ENCODE assay signal across 8 cellular contexts in the genomic region with DNA sequence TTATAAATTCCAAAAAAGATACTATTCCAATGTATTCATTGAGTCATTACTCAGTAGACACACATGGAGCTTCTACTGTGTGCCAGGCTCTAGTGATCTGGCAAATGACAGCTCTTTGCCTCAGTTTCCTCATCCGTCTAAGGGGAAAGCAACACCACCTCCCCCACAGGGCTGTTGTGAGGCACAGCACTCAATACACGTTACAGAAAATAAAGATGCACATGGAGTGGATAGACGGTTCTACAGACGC. TPM values are rescaled to one million over a fixed set of nuclear protein-coding genes. Genes with fewer than 3 reads are reported as not detected.
DNase-seq lines count a peak whose midpoint lies in the region; ATAC-seq, FAIRE-seq and TF ChIP-seq lines count a peak whose summit lies in the region.
"Had no signal": no experiment of that assay in that cellular context is flagged by ENCODE, and none has a peak within 500 bp of the region (broad histone marks: within the 10 kb centered on the region; RNA-seq: fewer than 3 reads in every experiment).

No MANE protein-coding gene starts in this region.

- no peaks in the 10 kb centered on the region for H3K9me3 Mint-ChIP-seq in activated naive CD4-positive, alpha-beta T cell treated with anti-CD3 and anti-CD28 coated beads, Interleukin-2, amount 50 U/mL, for 72 hours
- H3K9me3 Mint-ChIP-seq: effector memory CD8-positive, alpha-beta T cell had no signal

- H3K36me3 Mint-ChIP-seq in activated naive CD4-positive, alpha-beta T cell treated with anti-CD3 and anti-CD28 coated beads, Interleukin-2, amount 50 U/mL, for 72 hours: peaks cover 6% of the 10 kb centered on the region in 2 donors

- H3K27ac ChIP-seq in HUES48 (ENCODE audit: low read depth, low read length) (peak overlapping the region; percentile 71), HepG2 (ENCODE audit: extremely low read length, insufficient read depth, low read length) (no peak overlapping the region), substantia nigra (ENCODE audit: low read depth, low read length, poor library complexity, severe bottlenecking) (peak overlapping the region; percentile 100)

- H3K9ac ChIP-seq in HUES48 (ENCODE audit: low read depth, low read length) (no peak overlapping the region), HepG2 (ENCODE audit: insufficient read depth, low read depth, low read length) (peak overlapping the region; percentile 49)

- no peak for TF ChIP-seq CTCF in HepG2 (CRISPR knock-in tag; IDR thresholded peaks at IDR 0.05)

- FAIRE-seq in HepG2 (lab: Jason Lieb, UNC): no peak

- no peak overlapping the region for H3K4me3 ChIP-seq in HUES48 (ENCODE audit: low read depth, low read length)
- peak overlapping the region in 1 of 3 experiments; percentile 55; a peak in 2 of 6 replicates for H3K4me3 ChIP-seq in HepG2 (replicated peaks in 1 of 3; ENCODE audit: insufficient read depth in 1 of 3, low read depth in 2 of 3, low read length in 3 of 3)

- intact Hi-C loops in HepG2 (cut with micrococcal nuclease; ENCODE audit: unreplicated experiment): no loop called here

- H3K36me3 ChIP-seq in HUES48 (ENCODE audit: control insufficient read depth, insufficient read depth, low read length) (no peaks in the 10 kb centered on the region), HepG2 (replicated peaks in 1 of 2; ENCODE audit: control insufficient read depth in 1 of 2, insufficient read depth in 2 of 2, low read length in 2 of 2) (no peaks in the 10 kb centered on the region)

- H4K20me1 ChIP-seq in HepG2 (ENCODE audit: insufficient read depth, low read length): no peaks in the 10 kb centered on the region

- H3K27me3 ChIP-seq in HUES48 (ENCODE audit: control insufficient read depth, insufficient read depth, low read length): no peaks in the 10 kb centered on the region
- no peaks in the 10 kb centered on the region for H3K27me3 ChIP-seq in HepG2 (ENCODE audit: control insufficient read depth in 1 of 2, insufficient read depth in 2 of 2, low read length in 2 of 2)

- TF ChIP-seq RAD21 in HepG2 (CRISPR knock-in tag; IDR thresholded peaks at IDR 0.05): no peak

- TF ChIP-seq POLR2A in HepG2 (IDR thresholded peaks at IDR 0.05; ENCODE audit: insufficient read depth in 1 of 2, low read depth in 2 of 2, low read length in 2 of 2): no peak

- POLR2A ChIA-PET in HepG2 (lab: Yijun Ruan, JAX): interaction anchor here (1.2 to 27.3 kb wide), 9 partner anchors 11 to 159 kb away, joined by 3 to 1590 read pairs (median 13); a partner anchor contains a TSS

- peak overlapping the region; percentile 86 for H3K4me2 ChIP-seq in HepG2 (ENCODE audit: low read depth, low read length)

- no peak overlapping the region for H2AFZ ChIP-seq in HepG2 (ENCODE audit: low read length)

- in situ Hi-C loops in HepG2 (cut with HindIII; ENCODE audit: extremely low pct_ligation_motif_present, low pct_unique_long_range_greater_than_20kb): no loop called here

- H3K27ac Mint-ChIP-seq in activated naive CD4-positive, alpha-beta T cell treated with anti-CD3 and anti-CD28 coated beads, Interleukin-2, amount 50 U/mL, for 72 hours: peak overlapping the region; percentile 95 to 98

- CTCF ChIA-PET in HepG2 (lab: Yijun Ruan, JAX; ENCODE audit: low intra/inter-chr PET ratio, low total read pairs): no interaction called here

- TF ChIP-seq EP300 in HepG2 (IDR thresholded peaks at IDR 0.05; ENCODE audit: low read depth in 2 of 2, low read length in 2 of 2): no peak
- TF ChIP-seq EP300 in HepG2 (CRISPR knock-in tag; IDR thresholded peaks at IDR 0.05; ENCODE audit: borderline replicate concordance): no peak

- peaks cover 66% of the 10 kb centered on the region for H3K4me1 ChIP-seq in HUES48 (ENCODE audit: control insufficient read depth, insufficient read depth, low read length)
- peaks cover 86% of the 10 kb centered on the region for H3K4me1 ChIP-seq in HepG2 (ENCODE audit: insufficient read depth, low read length)

- no peak for DNase-seq in activated naive CD4-positive, alpha-beta T cell treated with anti-CD3 and anti-CD28 coated beads, Interleukin-2, amount 50 U/mL, for 72 hours (ENCODE audit: low spot score in 2 of 2)
- DNase-seq in HepG2 (ENCODE audit: low spot score): no peak
- no peak for DNase-seq in substantia nigra (lab: John Stamatoyannopoulos, UW)
- no peak for DNase-seq in NCI-H1417 treated with DMSO at 0.1 percent for 48 hours (lab: John Stamatoyannopoulos, UW)
- DNase-seq in NCI-H1048 (lab: John Stamatoyannopoulos, UW): no peak
- DNase-seq: effector memory CD8-positive, alpha-beta T cell had no signal

- BruUV-seq in HepG2 (replicated peaks; lab: Mats Ljungman, UMichigan): no TSS peak

- H3K9me3 ChIP-seq in HUES48 (ENCODE audit: control insufficient read depth, insufficient read depth, low read length): no peaks in the 10 kb centered on the region
- no peaks in the 10 kb centered on the region for H3K9me3 ChIP-seq in HepG2 (ENCODE audit: low read length)

- H3K79me2 ChIP-seq in HepG2 (ENCODE audit: insufficient read depth, low read length): peaks cover 4% of the 10 kb centered on the region

- WGBS in HepG2 (ENCODE audit: low lambda C conversion rate): 29% methylated on average over 3 of the region's 4 CpGs

- no peak for ATAC-seq in activated naive CD4-positive, alpha-beta T cell treated with anti-CD3 and anti-CD28 coated beads, Interleukin-2, amount 50 U/mL, for 72 hours
- ATAC-seq in HepG2 (no peak), HG02610 (IDR thresholded peaks at IDR 0.05; ENCODE audit: unreplicated experiment) (no peak)
- ATAC-seq: effector memory CD8-positive, alpha-beta T cell had no signal

TF ChIP-seq in HepG2, 621 proteins besides CTCF, POLR2A, EP300 and RAD21 (continues in another document):
- 0 out of 2 replicates have a peak, but pooled peaks have one; percentile 7 for TF ChIP-seq ZFY (CRISPR knock-in tag; IDR thresholded peaks at IDR 0.05)
- TF ChIP-seq, protein P1, sequence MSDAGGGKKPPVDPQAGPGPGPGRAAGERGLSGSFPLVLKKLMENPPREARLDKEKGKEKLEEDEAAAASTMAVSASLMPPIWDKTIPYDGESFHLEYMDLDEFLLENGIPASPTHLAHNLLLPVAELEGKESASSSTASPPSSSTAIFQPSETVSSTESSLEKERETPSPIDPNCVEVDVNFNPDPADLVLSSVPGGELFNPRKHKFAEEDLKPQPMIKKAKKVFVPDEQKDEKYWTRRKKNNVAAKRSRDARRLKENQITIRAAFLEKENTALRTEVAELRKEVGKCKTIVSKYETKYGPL (CRISPR knock-in tag; IDR thresholded peaks at IDR 0.05): no peak

RNA-seq across cellular contexts. Expression of a gene that starts 6.5 kb away (rescaled TPM):
- over 10,000 TPM in 1 of 2 donors, 1,000 to 10,000 TPM in 1; 7,127 to 16,609 TPM for total RNA-seq in activated naive CD4-positive, alpha-beta T cell treated with anti-CD3 and anti-CD28 coated beads, Interleukin-2, amount 50 U/mL, for 72 hours
- 302 and 1,237 TPM in 2 replicates for total RNA-seq in HepG2 (2016; rRNA removed; fragmentation: Illumina TruSeq; extraction: Trizol)
- 281 and 317 TPM in 2 replicates for total RNA-seq in HepG2 (2016; cell fraction: cytosol; rRNA removed; fragmentation: Illumina TruSeq; extraction: Trizol; ENCODE audit: low read depth)
- total RNA-seq in HepG2 (2016; cell fraction: insoluble cytoplasmic fraction; rRNA removed; fragmentation: Illumina TruSeq; extraction: Trizol): 283 and 1,071 TPM in 2 replicates
- 241 and 289 TPM in 2 replicates for total RNA-seq in HepG2 (2016; cell fraction: membrane; rRNA removed; fragmentation: Illumina TruSeq; extraction: Trizol)
- 8,751 and 9,202 TPM in 2 replicates for total RNA-seq in HepG2 (2016; cell fraction: nucleus; rRNA removed; fragmentation: Illumina TruSeq; extraction: Trizol)
- 143 and 217 TPM in 2 replicates for polyA plus RNA-seq in HepG2 (2011; rRNA removed)
- polyA plus RNA-seq in HepG2 (2011; cell fraction: cytosol; rRNA removed): 13.0 and 14.3 TPM in 2 replicates
- polyA plus RNA-seq in HepG2 (2011; cell fraction: nucleus; rRNA removed): 1,021 and 1,816 TPM in 2 replicates
- polyA plus RNA-seq in HepG2 (2012): 177 and 330 TPM in 2 replicates
- polyA plus RNA-seq in HepG2 (2016; cell fraction: cytosol; fragmentation: Illumina TruSeq; extraction: Trizol; ENCODE audit: low read depth): 1.1 and 1.4 TPM in 2 replicates
- polyA plus RNA-seq in HepG2 (2016; cell fraction: insoluble cytoplasmic fraction; fragmentation: Illumina TruSeq; extraction: Trizol; ENCODE audit: low read depth): 3.9 and 6.5 TPM in 2 replicates
- 1.8 and 10.3 TPM in 2 replicates for polyA plus RNA-seq in HepG2 (2016; cell fraction: membrane; fragmentation: Illumina TruSeq; extraction: Trizol; ENCODE audit: low read depth)
- 153 and 182 TPM in 2 replicates for polyA plus RNA-seq in HepG2 (2016; cell fraction: nucleus; fragmentation: Illumina TruSeq; extraction: Trizol; ENCODE audit: insufficient read depth, low read depth)
- 900 and 8,115 TPM in 2 replicates for polyA minus RNA-seq in HepG2 (2011; rRNA and poly(A)+ RNA removed; ENCODE audit: low replicate concordance)
- 295 and 335 TPM in 2 replicates for polyA minus RNA-seq in HepG2 (2011; cell fraction: cytosol; rRNA and poly(A)+ RNA removed)
- polyA minus RNA-seq in HepG2 (2011; cell fraction: nucleus; rRNA and poly(A)+ RNA removed): 13,373 and 18,071 TPM in 2 replicates

RNA-seq across cellular contexts. Expression of a gene that starts 32.6 kb away (rescaled TPM):
- total RNA-seq in activated naive CD4-positive, alpha-beta T cell treated with anti-CD3 and anti-CD28 coated beads, Interleukin-2, amount 50 U/mL, for 72 hours: 10 to 100 TPM; 74.3 to 93.2 TPM
- total RNA-seq in HepG2 (2016; rRNA removed; fragmentation: Illumina TruSeq; extraction: Trizol): 61.7 and 65.9 TPM in 2 replicates
- total RNA-seq in HepG2 (2016; cell fraction: cytosol; rRNA removed; fragmentation: Illumina TruSeq; extraction: Trizol; ENCODE audit: low read depth): 25.8 and 30.8 TPM in 2 replicates
- total RNA-seq in HepG2 (2016; cell fraction: insoluble cytoplasmic fraction; rRNA removed; fragmentation: Illumina TruSeq; extraction: Trizol): 61.5 and 71.8 TPM in 2 replicates
- 42.4 and 48.2 TPM in 2 replicates for total RNA-seq in HepG2 (2016; cell fraction: membrane; rRNA removed; fragmentation: Illumina TruSeq; extraction: Trizol)
- 43.2 and 44.5 TPM in 2 replicates for total RNA-seq in HepG2 (2016; cell fraction: nucleus; rRNA removed; fragmentation: Illumina TruSeq; extraction: Trizol)
- polyA plus RNA-seq in HepG2 (2011; rRNA removed): 103 and 122 TPM in 2 replicates
- 86.0 and 134 TPM in 2 replicates for polyA plus RNA-seq in HepG2 (2011; cell fraction: cytosol; rRNA removed)
- polyA plus RNA-seq in HepG2 (2011; cell fraction: nucleus; rRNA removed): 217 and 274 TPM in 2 replicates
- polyA plus RNA-seq in HepG2 (2012): 38.8 and 49.2 TPM in 2 replicates
- 18.7 and 21.2 TPM in 2 replicates for polyA plus RNA-seq in HepG2 (2016; cell fraction: cytosol; fragmentation: Illumina TruSeq; extraction: Trizol; ENCODE audit: low read depth)
- 66.5 and 66.9 TPM in 2 replicates for polyA plus RNA-seq in HepG2 (2016; cell fraction: insoluble cytoplasmic fraction; fragmentation: Illumina TruSeq; extraction: Trizol; ENCODE audit: low read depth)
- polyA plus RNA-seq in HepG2 (2016; cell fraction: membrane; fragmentation: Illumina TruSeq; extraction: Trizol; ENCODE audit: low read depth): 31.2 and 33.8 TPM in 2 replicates
- 90.8 and 91.5 TPM in 2 replicates for polyA plus RNA-seq in HepG2 (2016; cell fraction: nucleus; fragmentation: Illumina TruSeq; extraction: Trizol; ENCODE audit: insufficient read depth, low read depth)
- polyA minus RNA-seq in HepG2 (2011; rRNA and poly(A)+ RNA removed; ENCODE audit: low replicate concordance): 110 and 139 TPM in 2 replicates
- 43.9 and 59.3 TPM in 2 replicates for polyA minus RNA-seq in HepG2 (2011; cell fraction: cytosol; rRNA and poly(A)+ RNA removed)
- 34.2 and 36.4 TPM in 2 replicates for polyA minus RNA-seq in HepG2 (2011; cell fraction: nucleus; rRNA and poly(A)+ RNA removed)
